In genomic region chr1:184771190-184771691, GRCh38 we compare ENCODE assay signal across 20 cellular contexts. TPM values are rescaled to one million over a fixed set of nuclear protein-coding genes. Genes with fewer than 3 reads are reported as not detected.
DNase-seq lines count a peak whose midpoint lies in the region; ATAC-seq and TF ChIP-seq lines count a peak whose summit lies in the region.
"Had no signal": no experiment of that assay in that cellular context is flagged by ENCODE, and none has a peak within 500 bp of the region (broad histone marks: within the 10 kb centered on the region; RNA-seq: fewer than 3 reads in every experiment).

No MANE protein-coding gene starts in this region.

- no peaks in the 10 kb centered on the region for H3K27me3 ChIP-seq in foreskin keratinocyte
- H3K27me3 ChIP-seq: heart right ventricle, suprapubic skin had no signal

- ATAC-seq in foreskin keratinocyte = peak; percentile 26
- no peak for ATAC-seq in HG03460 (IDR thresholded peaks at IDR 0.05; ENCODE audit: unreplicated experiment)
- ATAC-seq: heart right ventricle had no signal

- peak; percentile 11 for DNase-seq in COR-L47 (lab: John Stamatoyannopoulos, UW)
- peak; percentile 36 for DNase-seq in HT-29 (ENCODE audit: low spot score)
- peak; percentile 75 for DNase-seq in NCI-H748 (lab: John Stamatoyannopoulos, UW; ENCODE audit: unreplicated experiment)
- DNase-seq in foreskin keratinocyte = no peak
- no peak for DNase-seq in midbrain (lab: John Stamatoyannopoulos, UW)
- no peak for DNase-seq in activated CD4-positive, alpha-beta T cell treated with anti-CD3 and anti-CD28 coated beads, Interleukin-2, amount 50 U/mL, for 1 hour
- DNase-seq: activated CD4-positive, alpha-beta T cell treated with anti-CD3 and anti-CD28 coated beads, Interleukin-2, amount 10 ng/mL, durations not matched to agents 7 days and 5 days; Caco-2; effector CD8-positive, alpha-beta T cell; heart right ventricle; KG1; mammary epithelial cell; NCI-H1092; nephron progenitor cell; SK-N-SH; stimulated activated CD4-positive, alpha-beta T cell treated with anti-CD3 and anti-CD28 coated beads, Interleukin-4, amount 100 ng/mL, for 24 hours had no signal

- H3K27ac ChIP-seq in foreskin keratinocyte = no peak overlapping the region
- H3K27ac ChIP-seq: heart right ventricle, prostate gland, skin epidermis, suprapubic skin had no signal

- no peak for TF ChIP-seq CTCF in foreskin keratinocyte (conservative IDR thresholded peaks at IDR 0.05)

- H3K4me1 ChIP-seq in foreskin keratinocyte = no peaks in the 10 kb centered on the region
- H3K4me1 ChIP-seq: Caco-2, heart right ventricle, prostate gland had no signal

RNA-seq across cellular contexts. Expression of gene EDEM3, which starts 16.6 kb away (rescaled TPM):
- 21.7 and 27.7 TPM in 2 replicates for total RNA-seq in HT-29 (2014; rRNA removed; shearing (Covaris generic))
- 19.7 and 21.5 TPM in 2 replicates for total RNA-seq in foreskin keratinocyte
- polyA plus RNA-seq in foreskin keratinocyte = 5.7 and 6.9 TPM in 2 replicates

Comparison
In these comparisons a context has a peak if more than half of its experiments do, and no peak if none do; other contexts are left out.
1. DNase-seq: peak in COR-L47 (single experiment), HT-29 (single experiment) and NCI-H748 (single experiment); none in foreskin keratinocyte (0 of 2), midbrain (single experiment) and activated CD4-positive, alpha-beta T cell treated with anti-CD3 and anti-CD28 coated beads, Interleukin-2, amount 50 U/mL, for 1 hour (single experiment).